Comparison of ENCODE assay signal across 24 cellular contexts in genomic region chr6:106431405-106431804, GRCh38.
"Had no signal": no experiment of that assay in that cellular context is flagged by ENCODE, and none has a peak within 500 bp of the region (broad histone marks: within the 10 kb centered on the region; RNA-seq: fewer than 3 reads in every experiment).

No MANE protein-coding gene starts in this region.

- H3K27ac Mint-ChIP-seq: IgD-negative memory B cell had no signal

- H3K4me3 ChIP-seq: K562, MG63, SK-N-MC had no signal

- H3K36me3 Mint-ChIP-seq: IgD-negative memory B cell had no signal

- H3K9me3 ChIP-seq: MG63 had no signal

- H3K4me3 Mint-ChIP-seq: IgD-negative memory B cell had no signal

- H3K27ac ChIP-seq: HL-60, KMS-11, RWPE1, SK-N-MC had no signal

- FAIRE-seq: HTR-8/SVneo, K562 had no signal

- DNase-seq: Kasumi-1, MG63, NCI-H1092, NCI-H1436, NCI-H187, NCI-H2029, NCI-H2081 treated with DMSO at 0.1 percent for 48 hours, NCI-H2171, NCI-H226, NCI-H446, NCI-H510A, NCI-H524 treated with DMSO at 0.1 percent for 48 hours, NCI-H69, NCI-H774, SHP77, T-helper 1 cell had no signal

- H3K9ac ChIP-seq: KMS-11 had no signal

- H3K4me2 ChIP-seq: KMS-11 had no signal

- H3K9me3 Mint-ChIP-seq: IgD-negative memory B cell had no signal

- H3K4me1 Mint-ChIP-seq: IgD-negative memory B cell had no signal

- H3K27me3 ChIP-seq: MG63 had no signal

- H3K36me3 ChIP-seq: MG63 had no signal

- ATAC-seq: K562, Panc1 had no signal
